41 cellular contexts compared by ENCODE assay signal in the genomic region with DNA sequence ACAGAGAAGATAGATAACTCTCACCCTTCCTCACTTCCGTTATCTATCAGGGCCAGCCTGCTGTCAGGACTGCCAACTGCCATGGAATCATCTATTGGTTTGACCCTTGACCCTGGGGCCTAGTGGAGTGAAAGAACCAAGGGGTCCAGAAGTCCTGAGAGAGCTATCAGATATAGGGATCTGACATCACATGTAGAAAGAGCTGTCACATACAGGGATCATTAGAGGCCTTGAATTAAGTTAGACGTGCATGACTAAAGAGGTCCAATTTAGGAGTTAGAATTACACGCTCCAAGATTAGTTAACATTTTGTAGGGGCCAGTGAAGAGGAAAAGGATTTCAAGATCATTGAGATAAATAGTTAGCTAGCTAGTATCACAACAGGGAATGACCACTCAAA. TPM values are rescaled to one million over a fixed set of nuclear protein-coding genes. Genes with fewer than 3 reads are reported as not detected.
"Had no signal": no experiment of that assay in that cellular context is flagged by ENCODE, and none has a peak within 500 bp of the region (broad histone marks: within the 10 kb centered on the region; RNA-seq: fewer than 3 reads in every experiment).

A gene with protein sequence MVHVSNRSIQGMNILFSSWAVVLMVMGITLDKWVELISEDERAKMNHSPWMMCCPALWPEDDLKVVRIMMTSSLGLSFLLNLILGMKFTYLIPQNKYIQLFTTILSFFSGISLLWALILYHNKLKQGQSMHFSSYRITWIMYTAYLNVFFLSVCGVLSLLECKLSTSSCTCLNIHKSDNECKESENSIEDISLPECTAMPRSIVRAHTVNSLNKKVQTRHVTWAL (minus strand): TSS at position 101 of the 400 bp plus-strand sequence. CDS start 245 bp downstream, outside the sequence.

- H3K4me1 Mint-ChIP-seq: activated CD4-positive, alpha-beta T cell treated with anti-CD3 and anti-CD28 coated beads for 36 hours; activated CD4-positive, alpha-beta T cell treated with anti-CD3 and anti-CD28 coated beads, Interleukin-2, amount 10 ng/mL, durations not matched to agents 24 days and 14 days; activated naive CD8-positive, alpha-beta T cell treated with anti-CD3 and anti-CD28 coated beads for 36 hours; activated T-helper 17 cell treated with anti-CD3 and anti-CD28 coated beads, Interleukin-2, amount 50 U/mL, for 72 hours; T-cell; T-helper 17 cell; WTC11 had no signal

- H3K27ac Mint-ChIP-seq: activated CD4-positive, alpha-beta memory T cell treated with anti-CD3 and anti-CD28 coated beads for 36 hours; activated CD4-positive, alpha-beta T cell treated with anti-CD3 and anti-CD28 coated beads for 36 hours; activated CD4-positive, alpha-beta T cell treated with anti-CD3 and anti-CD28 coated beads, Interleukin-2, amount 10 ng/mL, durations not matched to agents 24 days and 14 days; activated CD8-positive, alpha-beta T cell treated with anti-CD3 and anti-CD28 coated beads for 36 hours; activated naive CD4-positive, alpha-beta T cell treated with anti-CD3 and anti-CD28 coated beads for 36 hours; activated naive CD4-positive, alpha-beta T cell treated with anti-CD3 and anti-CD28 coated beads, Interleukin-2, amount 50 U/mL, for 72 hours; activated naive CD8-positive, alpha-beta T cell treated with anti-CD3 and anti-CD28 coated beads for 36 hours; activated T-cell treated with anti-CD3 and anti-CD28 coated beads, Interleukin-2, amount 50 U/mL, for 72 hours; activated T-helper 1 cell treated with anti-CD3 and anti-CD28 coated beads, Interleukin-12 subunit alpha, Interleukin-12 subunit beta, Interleukin-2, Interleukin-4 antibody, amounts not matched to agents 30 ng/mL and 10 ng/mL and 1 ng/mL, durations not matched to agents 14 hours and 24 hours and 36 hours; activated T-helper 17 cell treated with anti-CD3 and anti-CD28 coated beads, Interleukin-2, amount 50 U/mL, for 72 hours; T-cell; T-helper 17 cell; T-helper 2 cell treated with Interferon-gamma antibody and Interleukin-4, amounts not matched to agents 5 μg/mL and 100 μg/mL, for 36 hours; WTC11 had no signal

- H3K36me3 Mint-ChIP-seq: activated CD4-positive, alpha-beta memory T cell treated with anti-CD3 and anti-CD28 coated beads for 36 hours; activated naive CD4-positive, alpha-beta T cell treated with anti-CD3 and anti-CD28 coated beads, Interleukin-2, amount 50 U/mL, for 72 hours; activated naive CD8-positive, alpha-beta T cell treated with anti-CD3 and anti-CD28 coated beads for 36 hours; T-cell; WTC11 had no signal

- DNase-seq: activated CD4-positive, alpha-beta memory T cell treated with anti-CD3 and anti-CD28 coated beads for 36 hours; activated CD4-positive, alpha-beta T cell treated with anti-CD3 and anti-CD28 coated beads for 1 hour; activated CD4-positive, alpha-beta T cell treated with anti-CD3 and anti-CD28 coated beads for 36 hours; activated CD4-positive, alpha-beta T cell treated with anti-CD3 and anti-CD28 coated beads, Interleukin-2, amount 10 ng/mL, durations not matched to agents 24 days and 14 days; activated CD4-positive, alpha-beta T cell treated with anti-CD3 and anti-CD28 coated beads, Interleukin-2, amount 50 U/mL, for 1 hour; activated CD4-positive, alpha-beta T cell treated with anti-CD3 and anti-CD28 coated beads, Interleukin-2, amount 50 U/mL, for 4 hours; activated CD4-positive, CD25-positive, alpha-beta regulatory T cell; activated CD8-positive, alpha-beta memory T cell treated with anti-CD3 and anti-CD28 coated beads, Interleukin-2, amount 50 U/mL, for 4 hours; activated CD8-positive, alpha-beta T cell treated with anti-CD3 and anti-CD28 coated beads for 36 hours; activated effector memory CD4-positive, alpha-beta T cell treated with anti-CD3 and anti-CD28 coated beads, Interleukin-2, amount 50 U/mL, for 16 hours; activated gamma-delta T cell treated with Interleukin-2 at 50 U/mL for 16 hours; activated naive CD4-positive, alpha-beta T cell; activated naive CD4-positive, alpha-beta T cell treated with anti-CD3 and anti-CD28 coated beads for 36 hours; activated naive CD4-positive, alpha-beta T cell treated with anti-CD3 and anti-CD28 coated beads, Interleukin-2, amount 50 U/mL, for 16 hours; activated naive CD8-positive, alpha-beta T cell treated with anti-CD3 and anti-CD28 coated beads for 36 hours; activated T-cell treated with anti-CD3 and anti-CD28 coated beads for 4 hours; activated T-cell treated with anti-CD3 and anti-CD28 coated beads, Interleukin-2, amount 50 U/mL, for 1 hour; activated T-cell treated with anti-CD3 and anti-CD28 coated beads, Interleukin-2, amount 50 U/mL, for 4 hours; activated T-cell treated with anti-CD3 and anti-CD28 coated beads, Interleukin-2, amount 50 U/mL, for 72 hours; adrenal gland; amniotic stem cell; aorta; body of pancreas; brain microvascular endothelial cell; central memory CD4-positive, alpha-beta T cell; T-cell; T-helper 17 cell; T-helper 9 cell; WERI-Rb-1 had no signal

- H3K4me3 Mint-ChIP-seq: activated CD4-positive, alpha-beta memory T cell treated with anti-CD3 and anti-CD28 coated beads for 36 hours; activated CD4-positive, alpha-beta T cell treated with anti-CD3 and anti-CD28 coated beads for 36 hours; activated CD4-positive, alpha-beta T cell treated with anti-CD3 and anti-CD28 coated beads, Interleukin-2, amount 10 ng/mL, durations not matched to agents 24 days and 14 days; activated CD8-positive, alpha-beta T cell treated with anti-CD3 and anti-CD28 coated beads for 36 hours; activated naive CD4-positive, alpha-beta T cell treated with anti-CD3 and anti-CD28 coated beads for 36 hours; activated naive CD8-positive, alpha-beta T cell treated with anti-CD3 and anti-CD28 coated beads for 36 hours; activated T-cell treated with anti-CD3 and anti-CD28 coated beads, Interleukin-2, amount 50 U/mL, for 4 hours; activated T-cell treated with anti-CD3 and anti-CD28 coated beads, Interleukin-2, amount 50 U/mL, for 72 hours; activated T-helper 1 cell treated with anti-CD3 and anti-CD28 coated beads, Interleukin-12 subunit alpha, Interleukin-12 subunit beta, Interleukin-2, Interleukin-4 antibody, amounts not matched to agents 30 ng/mL and 10 ng/mL and 1 ng/mL, durations not matched to agents 14 hours and 24 hours and 36 hours; activated T-helper 17 cell treated with anti-CD3 and anti-CD28 coated beads, Interleukin-2, amount 50 U/mL, for 72 hours; T-cell; T-helper 17 cell; T-helper 2 cell treated with Interferon-gamma antibody and Interleukin-4, amounts not matched to agents 5 μg/mL and 100 μg/mL, for 36 hours; WTC11 had no signal

- H3K27me3 Mint-ChIP-seq: activated CD4-positive, alpha-beta memory T cell treated with anti-CD3 and anti-CD28 coated beads for 36 hours; activated CD4-positive, alpha-beta T cell treated with anti-CD3 and anti-CD28 coated beads for 36 hours; activated naive CD8-positive, alpha-beta T cell treated with anti-CD3 and anti-CD28 coated beads for 36 hours; T-helper 17 cell had no signal

- ATAC-seq: activated CD4-positive, alpha-beta T cell treated with anti-CD3 and anti-CD28 coated beads for 36 hours; activated CD4-positive, CD25-positive, alpha-beta regulatory T cell treated with anti-CD3 and anti-CD28 coated beads, Interleukin-2, amount 50 U/mL, for 24 hours; activated CD8-positive, alpha-beta T cell treated with anti-CD3 and anti-CD28 coated beads for 36 hours; activated naive CD4-positive, alpha-beta T cell treated with anti-CD3 and anti-CD28 coated beads, Interleukin-2, amount 50 U/mL, for 72 hours; activated T-cell treated with anti-CD3 and anti-CD28 coated beads, Interleukin-2, amount 50 U/mL, for 4 hours; activated T-cell treated with anti-CD3 and anti-CD28 coated beads, Interleukin-2, amount 50 U/mL, for 72 hours; activated T-helper 17 cell treated with anti-CD3 and anti-CD28 coated beads, Interleukin-2, amount 50 U/mL, for 72 hours; body of pancreas; T-cell; T-helper 17 cell; WTC11 had no signal

- H3K9me3 Mint-ChIP-seq: activated CD4-positive, alpha-beta memory T cell treated with anti-CD3 and anti-CD28 coated beads for 36 hours; activated CD4-positive, alpha-beta T cell treated with anti-CD3 and anti-CD28 coated beads, Interleukin-2, amount 10 ng/mL, durations not matched to agents 24 days and 14 days; activated CD8-positive, alpha-beta T cell treated with anti-CD3 and anti-CD28 coated beads for 36 hours; activated naive CD4-positive, alpha-beta T cell treated with anti-CD3 and anti-CD28 coated beads for 36 hours; activated naive CD4-positive, alpha-beta T cell treated with anti-CD3 and anti-CD28 coated beads, Interleukin-2, amount 50 U/mL, for 72 hours; activated naive CD8-positive, alpha-beta T cell treated with anti-CD3 and anti-CD28 coated beads for 36 hours; activated T-cell treated with anti-CD3 and anti-CD28 coated beads, Interleukin-2, amount 50 U/mL, for 4 hours; activated T-cell treated with anti-CD3 and anti-CD28 coated beads, Interleukin-2, amount 50 U/mL, for 72 hours; activated T-helper 1 cell treated with anti-CD3 and anti-CD28 coated beads, Interleukin-12 subunit alpha, Interleukin-12 subunit beta, Interleukin-2, Interleukin-4 antibody, amounts not matched to agents 30 ng/mL and 10 ng/mL and 1 ng/mL, durations not matched to agents 14 hours and 24 hours and 36 hours; activated T-helper 17 cell treated with anti-CD3 and anti-CD28 coated beads, Interleukin-2, amount 50 U/mL, for 72 hours; T-helper 2 cell treated with Interferon-gamma antibody and Interleukin-4, amounts not matched to agents 5 μg/mL and 100 μg/mL, for 36 hours had no signal

RNA-seq across cellular contexts. Expression of the gene that starts here (rescaled TPM):
- total RNA-seq: activated CD4-positive, alpha-beta memory T cell treated with anti-CD3 and anti-CD28 coated beads for 36 hours; activated CD4-positive, alpha-beta T cell treated with anti-CD3 and anti-CD28 coated beads for 36 hours; activated CD4-positive, alpha-beta T cell treated with anti-CD3 and anti-CD28 coated beads, Interleukin-2, amount 10 ng/mL, durations not matched to agents 24 days and 14 days; activated CD8-positive, alpha-beta memory T cell treated with anti-CD3 and anti-CD28 coated beads for 36 hours; activated CD8-positive, alpha-beta T cell treated with anti-CD3 and anti-CD28 coated beads for 36 hours; activated naive CD4-positive, alpha-beta T cell treated with anti-CD3 and anti-CD28 coated beads for 36 hours; activated naive CD4-positive, alpha-beta T cell treated with anti-CD3 and anti-CD28 coated beads, Interleukin-2, amount 50 U/mL, for 72 hours; activated naive CD8-positive, alpha-beta T cell treated with anti-CD3 and anti-CD28 coated beads for 36 hours; activated T-cell treated with anti-CD3 and anti-CD28 coated beads, Interleukin-2, amount 50 U/mL, for 4 hours; activated T-cell treated with anti-CD3 and anti-CD28 coated beads, Interleukin-2, amount 50 U/mL, for 72 hours; activated T-helper 1 cell treated with anti-CD3 and anti-CD28 coated beads, Interleukin-12 subunit alpha, Interleukin-12 subunit beta, Interleukin-2, Interleukin-4 antibody, amounts not matched to agents 30 ng/mL and 10 ng/mL and 1 ng/mL, durations not matched to agents 14 hours and 24 hours and 36 hours; activated T-helper 17 cell treated with anti-CD3 and anti-CD28 coated beads, Interleukin-2, amount 50 U/mL, for 72 hours; adrenal gland; aorta; astrocyte; body of pancreas; breast epithelium; cardiac septum; cerebellum; T-cell; T-helper 1 cell treated with Interleukin-12 subunit alpha and Interleukin-12 subunit beta and Interleukin-4 antibody, amounts not matched to agents 30 ng/mL and 1 ng/mL, for 36 hours; T-helper 17 cell; WTC11 had no signal
